8 cellular contexts compared by ENCODE assay signal in the genomic region with DNA sequence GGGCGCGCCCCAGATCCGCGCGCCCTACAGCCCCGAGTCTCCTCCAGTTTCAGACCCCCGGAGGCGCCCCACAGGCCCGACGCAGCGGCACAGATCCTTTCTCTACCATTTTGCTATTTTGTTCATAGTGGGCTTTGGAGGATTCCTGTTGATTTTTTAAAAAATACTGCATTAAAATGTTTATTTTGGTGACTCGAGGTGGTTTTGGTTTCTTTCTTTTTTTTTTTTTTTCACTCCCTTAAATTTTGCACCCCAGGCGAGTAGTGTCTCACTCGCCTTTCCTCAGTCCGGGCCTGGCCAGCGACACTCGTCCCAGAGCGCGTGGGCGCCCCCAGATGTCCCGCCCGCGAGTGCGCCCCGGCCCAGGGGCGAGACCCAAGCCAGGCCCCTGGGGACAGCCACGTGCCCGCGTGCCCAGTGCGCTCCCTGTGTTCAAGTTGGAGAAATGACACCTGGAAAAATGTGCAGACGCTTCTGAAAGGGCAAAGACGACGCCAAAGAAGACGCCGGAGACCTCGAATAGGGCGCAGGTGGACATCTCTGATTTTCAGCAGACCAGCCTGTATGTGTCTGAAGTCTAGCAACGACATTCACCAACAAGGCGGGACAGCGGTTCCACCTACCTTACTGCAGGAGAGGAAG. TPM values are rescaled to one million over a fixed set of nuclear protein-coding genes. Genes with fewer than 3 reads are reported as not detected.
DNase-seq lines count a peak whose midpoint lies in the region; ATAC-seq, FAIRE-seq and TF ChIP-seq lines count a peak whose summit lies in the region.

No MANE protein-coding gene starts in this region.

- H3K27ac ChIP-seq in A549: peak overlapping the region; percentile 82 to 93
- H3K27ac ChIP-seq in Panc1 (ENCODE audit: low read length): no peak overlapping the region
- H3K27ac ChIP-seq in caudate nucleus (ENCODE audit: low read depth, low read length): peak overlapping the region; percentile 44
- H3K27ac ChIP-seq in skeletal muscle tissue (ENCODE audit: low read depth, low read length): peak overlapping the region; percentile 95

- H3K27me3 ChIP-seq in Panc1 (ENCODE audit: control insufficient read depth, insufficient read depth, low read length): no peaks in the 10 kb centered on the region
- H3K27me3 ChIP-seq in skeletal muscle tissue (ENCODE audit: control insufficient read depth in 3 of 3, insufficient read depth in 3 of 3, low read length in 3 of 3): no peaks in the 10 kb centered on the region

- 16% methylated on average over 23 of the region's 40 CpGs for WGBS in A549 (ENCODE audit: missing lambda C conversion rate)

- H3K36me3 ChIP-seq in Panc1 (ENCODE audit: control insufficient read depth, insufficient read depth, low read length): no peaks in the 10 kb centered on the region
- H3K36me3 ChIP-seq in skeletal muscle tissue (ENCODE audit: control insufficient read depth in 3 of 3, insufficient read depth in 3 of 3, low read length in 3 of 3): no peaks in the 10 kb centered on the region

- H3K4me1 ChIP-seq in A549 (peaks cover 6% of the 10 kb centered on the region; the same call in 1 of the 3 replicates), Panc1 (ENCODE audit: control insufficient read depth, insufficient read depth, low read length) (no peaks in the 10 kb centered on the region), skeletal muscle tissue (ENCODE audit: control insufficient read depth in 3 of 3, insufficient read depth in 3 of 3, low read length in 3 of 3) (peaks cover 14 to 22% (median 15%) of the 10 kb centered on the region in 3 donors)

- CTCF ChIA-PET in A549 (lab: Yijun Ruan, JAX) (no interaction called here), Panc1 (lab: Charles Lee) (no interaction called here)

- TF ChIP-seq POLR2A in A549 (IDR thresholded peaks at IDR 0.05; ENCODE audit: low read length): no peak

- TF ChIP-seq EP300 in A549 (IDR thresholded peaks at IDR 0.05): no peak

- H3K4me2 ChIP-seq in A549: peak overlapping the region; percentile 93

- intact Hi-C loops in Panc1 (cut with micrococcal nuclease; ENCODE audit: unreplicated experiment): no loop called here

- peak; percentile 39 to 76 for DNase-seq in A549 (ENCODE audit: low read depth in 1 of 2, low spot score in 1 of 2)
- DNase-seq in HuH-7.5 (ENCODE audit: low spot score): peak; percentile 78
- no peak for DNase-seq in Panc1 (ENCODE audit: low read depth, low spot score)
- DNase-seq in caudate nucleus (lab: John Stamatoyannopoulos, UW): peak in 53 of 61 donors; percentile 5 to 63 (median 38)
- DNase-seq in islet precursor cell: peak; percentile 76

- ATAC-seq in A549: peak; percentile 59 to 65; a peak in 5 of 6 replicates
- ATAC-seq in Panc1: peak; percentile 59
- ATAC-seq in GM21723 (IDR thresholded peaks at IDR 0.05; ENCODE audit: unreplicated experiment): no peak

- peak overlapping the region; percentile 43 to 91 (median 86) for H3K9ac ChIP-seq in skeletal muscle tissue (ENCODE audit: low read depth in 1 of 3, low read length in 3 of 3)

- H3K4me3 ChIP-seq in A549: peak overlapping the region; percentile 90
- H3K4me3 ChIP-seq in GM12875 (ENCODE audit: low read depth, low read length): peak overlapping the region; percentile 95
- H3K4me3 ChIP-seq in Panc1 (ENCODE audit: low read depth in 2 of 2, low read length in 2 of 2): peak overlapping the region; percentile 47 to 56
- peak overlapping the region; percentile 68 to 75 (median 70) for H3K4me3 ChIP-seq in skeletal muscle tissue (ENCODE audit: low read length in 3 of 3)

- no peaks in the 10 kb centered on the region for H3K9me3 ChIP-seq in A549
- no peaks in the 10 kb centered on the region for H3K9me3 ChIP-seq in Panc1 (ENCODE audit: control insufficient read depth, insufficient read depth, low read depth, low read length)
- no peaks in the 10 kb centered on the region for H3K9me3 ChIP-seq in skeletal muscle tissue (ENCODE audit: control insufficient read depth in 3 of 3, low read length in 3 of 3)

- peak; percentile 35; the same call in 2 of the 3 replicates for TF ChIP-seq CTCF in A549 (IDR thresholded peaks at IDR 0.05)
- peak; percentile 36; the same call in 1 of the 2 replicates for TF ChIP-seq CTCF in GM12875 (IDR thresholded peaks at IDR 0.05; ENCODE audit: borderline replicate concordance, insufficient read depth, low read depth, low read length)
- no peak; the same call in 1 of the 2 replicates for TF ChIP-seq CTCF in Panc1 (IDR thresholded peaks at IDR 0.05)

- no TSS peak for BruUV-seq in Panc1 (replicated peaks; lab: Mats Ljungman, UMichigan)

- in situ Hi-C loops in Panc1 (cut with HindIII; ENCODE audit: low pct_unique_long_range_greater_than_20kb, low sequenced_read_pairs): no loop called here

- peak; percentile 25 to 43; a peak in 3 of 5 replicates for TF ChIP-seq RAD21 in A549 (conservative IDR thresholded peaks at IDR 0.05 in 1 of 2, IDR thresholded peaks at IDR 0.05 in 1 of 2)

- FAIRE-seq in A549 (lab: Jason Lieb, UNC): no peak

- POLR2A ChIA-PET in A549 (lab: Yijun Ruan, JAX) (interaction anchor here (1.1 to 1.3 kb wide), 2 partner anchors 96 to 195 kb away, joined by 5 to 11 read pairs; no protein-coding TSS in a partner anchor), Panc1 (lab: Charles Lee) (no interaction called here)

TF ChIP-seq in A549, 52 proteins besides CTCF, POLR2A, EP300 and RAD21:
- TF ChIP-seq, protein P1, sequence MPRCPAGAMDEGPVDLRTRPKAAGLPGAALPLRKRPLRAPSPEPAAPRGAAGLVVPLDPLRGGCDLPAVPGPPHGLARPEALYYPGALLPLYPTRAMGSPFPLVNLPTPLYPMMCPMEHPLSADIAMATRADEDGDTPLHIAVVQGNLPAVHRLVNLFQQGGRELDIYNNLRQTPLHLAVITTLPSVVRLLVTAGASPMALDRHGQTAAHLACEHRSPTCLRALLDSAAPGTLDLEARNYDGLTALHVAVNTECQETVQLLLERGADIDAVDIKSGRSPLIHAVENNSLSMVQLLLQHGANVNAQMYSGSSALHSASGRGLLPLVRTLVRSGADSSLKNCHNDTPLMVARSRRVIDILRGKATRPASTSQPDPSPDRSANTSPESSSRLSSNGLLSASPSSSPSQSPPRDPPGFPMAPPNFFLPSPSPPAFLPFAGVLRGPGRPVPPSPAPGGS (IDR thresholded peaks at IDR 0.05): 0 out of 3 replicates have a peak, but pooled peaks have one; percentile 11
- TF ChIP-seq, protein P2, sequence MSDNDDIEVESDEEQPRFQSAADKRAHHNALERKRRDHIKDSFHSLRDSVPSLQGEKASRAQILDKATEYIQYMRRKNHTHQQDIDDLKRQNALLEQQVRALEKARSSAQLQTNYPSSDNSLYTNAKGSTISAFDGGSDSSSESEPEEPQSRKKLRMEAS (IDR thresholded peaks at IDR 0.05): peak; percentile 96
- TF ChIP-seq TFCP2L1 (CRISPR knock-in tag; IDR thresholded peaks at IDR 0.05) (no peak), KDM5A (IDR thresholded peaks at IDR 0.05) (no peak), HOXB13 (CRISPR knock-in tag; IDR thresholded peaks at IDR 0.05; ENCODE audit: low read depth) (peak; percentile 42; the same call in 1 of the 2 replicates), SMC3 (IDR thresholded peaks at IDR 0.05) (peak; percentile 24; the same call in 1 of the 3 replicates), RCOR1 (IDR thresholded peaks at IDR 0.05; ENCODE audit: low read depth, low read length) (no peak)
- TF ChIP-seq, protein P3, sequence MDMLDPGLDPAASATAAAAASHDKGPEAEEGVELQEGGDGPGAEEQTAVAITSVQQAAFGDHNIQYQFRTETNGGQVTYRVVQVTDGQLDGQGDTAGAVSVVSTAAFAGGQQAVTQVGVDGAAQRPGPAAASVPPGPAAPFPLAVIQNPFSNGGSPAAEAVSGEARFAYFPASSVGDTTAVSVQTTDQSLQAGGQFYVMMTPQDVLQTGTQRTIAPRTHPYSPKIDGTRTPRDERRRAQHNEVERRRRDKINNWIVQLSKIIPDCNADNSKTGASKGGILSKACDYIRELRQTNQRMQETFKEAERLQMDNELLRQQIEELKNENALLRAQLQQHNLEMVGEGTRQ (IDR thresholded peaks at IDR 0.05): 0 out of 2 replicates have a peak, but pooled peaks have one; percentile 17
- TF ChIP-seq, protein P4, sequence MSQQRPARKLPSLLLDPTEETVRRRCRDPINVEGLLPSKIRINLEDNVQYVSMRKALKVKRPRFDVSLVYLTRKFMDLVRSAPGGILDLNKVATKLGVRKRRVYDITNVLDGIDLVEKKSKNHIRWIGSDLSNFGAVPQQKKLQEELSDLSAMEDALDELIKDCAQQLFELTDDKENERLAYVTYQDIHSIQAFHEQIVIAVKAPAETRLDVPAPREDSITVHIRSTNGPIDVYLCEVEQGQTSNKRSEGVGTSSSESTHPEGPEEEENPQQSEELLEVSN (IDR thresholded peaks at IDR 0.05; ENCODE audit: borderline replicate concordance, low read depth): peak; percentile 93
TF ChIP-seq in A549: peak in this region for 6.

RNA-seq across cellular contexts. Expression of a gene that starts 0.5 kb away (rescaled TPM):
- 3.3 and 4.4 TPM in 2 replicates for polyA plus RNA-seq in A549 (2011; rRNA removed)
- 1.2 and 1.4 TPM in 2 replicates for polyA plus RNA-seq in A549 (2012; cell fraction: cytosol; rRNA removed)
- 3.8 and 4.8 TPM in 2 replicates for polyA plus RNA-seq in A549 (2012; cell fraction: nucleus; rRNA removed)
- 1.2 to 2.0 TPM (median 1.8 TPM) in 3 replicates for polyA plus RNA-seq in A549 (2017; fragmentation: RNase III; extraction: RNeasy Plus Mini Kit Qiagen cat#74134 plus additional on column Dnase treatment)
- 23.8 and 31.5 TPM in 2 replicates for polyA minus RNA-seq in A549 (2011; rRNA and poly(A)+ RNA removed)
- total RNA-seq in Panc1 (2021; ENCODE audit: unreplicated experiment): 2.5 TPM
- 1.5 TPM for polyA plus RNA-seq in Panc1 (2012; ENCODE audit: insufficient read length)
- 38.6 TPM for total RNA-seq in skeletal muscle tissue

RNA-seq across cellular contexts. Expression of a gene that starts 54.0 kb away (rescaled TPM):
- polyA plus RNA-seq in A549 (2011; rRNA removed): 5.7 and 7.4 TPM in 2 replicates
- 8.9 and 12.3 TPM in 2 replicates for polyA plus RNA-seq in A549 (2012; cell fraction: cytosol; rRNA removed)
- polyA plus RNA-seq in A549 (2012; cell fraction: nucleus; rRNA removed): 26.0 and 30.4 TPM in 2 replicates
- 16.8 to 20.7 TPM (median 18.6 TPM) in 3 replicates for polyA plus RNA-seq in A549 (2017; fragmentation: RNase III; extraction: RNeasy Plus Mini Kit Qiagen cat#74134 plus additional on column Dnase treatment)
- 14.3 and 23.8 TPM in 2 replicates for polyA minus RNA-seq in A549 (2011; rRNA and poly(A)+ RNA removed)
- 39.1 TPM for total RNA-seq in Panc1 (2021; ENCODE audit: unreplicated experiment)
- polyA plus RNA-seq in Panc1 (2012; ENCODE audit: insufficient read length): 31.9 TPM
- total RNA-seq in skeletal muscle tissue: 12.0 TPM

Comparison
In these comparisons a context has a peak if more than half of its experiments do, and no peak if none do; other contexts are left out.
1. RNA of a gene that starts 0.5 kb away (total RNA-seq): 38.6 TPM in skeletal muscle tissue (single experiment); 2.5 TPM in Panc1 (single experiment); every median in the first group is over 10 times any median in the second.
2. Peak in every context shown above with its lines, with median percentiles within 50 percentile points of each other: H3K4me3 ChIP-seq.